8 cellular contexts compared by ENCODE assay signal in genomic region chr17:72560303-72561247, GRCh38.
DNase-seq lines count a peak whose midpoint lies in the region; ATAC-seq and TF ChIP-seq lines count a peak whose summit lies in the region.

No MANE protein-coding gene starts in this region.

- no peaks in the 10 kb centered on the region for H3K9me3 ChIP-seq in upper lobe of right lung

- H3K4me3 ChIP-seq in epithelial cell of proximal tubule (ENCODE audit: low read depth, low read length) (no peak overlapping the region), upper lobe of right lung (no peak overlapping the region)

- ATAC-seq in GM19025 (IDR thresholded peaks at IDR 0.05; ENCODE audit: low read depth, unreplicated experiment), result peak; percentile 47
- peak; percentile 42 to 52 for ATAC-seq in naive thymus-derived CD8-positive, alpha-beta T cell
- peak; percentile 83 for ATAC-seq in upper lobe of right lung

- H3K9me3 Mint-ChIP-seq in naive thymus-derived CD8-positive, alpha-beta T cell, result no peaks in the 10 kb centered on the region

- H3K4me3 Mint-ChIP-seq in naive thymus-derived CD8-positive, alpha-beta T cell, result no peak overlapping the region

- H3K27ac Mint-ChIP-seq in naive thymus-derived CD8-positive, alpha-beta T cell, result no peak overlapping the region

- TF ChIP-seq CTCF in AG09319 (IDR thresholded peaks at IDR 0.05; ENCODE audit: low read depth, low read length) (peak; percentile 80), epithelial cell of proximal tubule (conservative IDR thresholded peaks at IDR 0.05; ENCODE audit: low read depth, low read length) (peak; percentile 85), upper lobe of right lung (IDR thresholded peaks at IDR 0.05) (peak; percentile 84)

- intact Hi-C loops in upper lobe of right lung (cut with DNase I), result no loop called here

- no peaks in the 10 kb centered on the region for H3K36me3 ChIP-seq in upper lobe of right lung

- no peaks in the 10 kb centered on the region for H3K4me1 Mint-ChIP-seq in naive thymus-derived CD8-positive, alpha-beta T cell

- no peaks in the 10 kb centered on the region for H3K36me3 Mint-ChIP-seq in naive thymus-derived CD8-positive, alpha-beta T cell

- POLR2A ChIA-PET in naive thymus-derived CD8-positive, alpha-beta T cell (lab: Charles Lee), result no interaction called here

- H3K4me1 ChIP-seq in upper lobe of right lung, result no peaks in the 10 kb centered on the region

- peaks cover 0 to 8% (median 2%) of the 10 kb centered on the region in 5 donors for H3K27me3 Mint-ChIP-seq in naive thymus-derived CD8-positive, alpha-beta T cell

- peak; percentile 12 for DNase-seq in AG09319 (ENCODE audit: extremely low read depth, low read depth)
- DNase-seq in HK-2 (ENCODE audit: unreplicated experiment), result peak; percentile 46
- peak; percentile 58 for DNase-seq in NCI-H82 treated with DMSO at 0.1 percent for 48 hours (lab: John Stamatoyannopoulos, UW; ENCODE audit: unreplicated experiment)
- peak; percentile 29 for DNase-seq in activated CD8-positive, alpha-beta memory T cell treated with anti-CD3 and anti-CD28 coated beads, Interleukin-2, amount 50 U/mL, for 4 hours
- DNase-seq in epithelial cell of proximal tubule (ENCODE audit: low read depth), result no peak
- peak in 8 of 10 donors; percentile 17 to 61 (median 36) for DNase-seq in naive thymus-derived CD8-positive, alpha-beta T cell
- DNase-seq in upper lobe of right lung, result peak; percentile 88

- no peak overlapping the region for H3K27ac ChIP-seq in upper lobe of right lung

- no peaks in the 10 kb centered on the region for H3K27me3 ChIP-seq in upper lobe of right lung
